1 cellular context compared by ENCODE assay signal in the genomic region with DNA sequence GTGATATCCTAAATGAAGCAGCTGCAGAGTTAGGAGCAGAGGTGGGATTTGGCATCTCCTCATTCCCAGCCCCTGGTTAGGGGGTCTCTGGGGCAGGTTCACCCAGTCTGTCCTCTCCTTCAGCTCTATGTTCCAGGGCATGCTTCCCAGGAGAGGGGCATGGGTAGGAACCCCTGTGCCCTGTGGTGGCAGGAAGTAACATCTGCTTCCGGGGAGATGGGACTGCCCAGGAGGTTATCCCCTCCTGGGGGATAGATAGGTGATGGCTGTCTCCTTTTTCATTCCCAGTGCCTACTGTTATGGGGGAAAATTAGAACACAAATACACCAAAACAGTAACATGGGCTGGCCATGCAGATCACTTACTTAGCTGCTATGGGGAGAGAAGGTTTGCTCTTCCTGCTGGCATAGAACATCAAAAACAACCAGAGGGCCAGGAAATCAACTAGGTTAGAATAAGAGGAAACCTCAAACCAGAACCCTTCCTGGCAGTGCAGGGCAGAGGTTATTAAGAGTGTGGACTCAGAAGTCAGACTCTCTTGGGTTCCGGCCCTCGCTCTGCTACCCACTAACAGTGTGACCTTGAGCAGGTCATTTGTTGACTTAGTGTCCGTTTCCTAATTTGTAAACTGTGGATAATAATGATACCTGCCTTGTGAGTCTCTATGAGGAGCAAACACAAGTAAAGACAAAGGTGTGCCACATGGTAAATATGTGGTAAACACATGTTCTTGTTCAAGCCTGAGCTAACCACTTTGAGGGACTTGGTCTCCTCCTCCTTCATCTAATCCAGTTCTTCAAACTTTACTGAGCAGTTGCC.
TF ChIP-seq lines count a peak whose summit lies in the region.

No MANE protein-coding gene starts in this region.

TF ChIP-seq in HepG2, 621 proteins besides CTCF, POLR2A, EP300 and RAD21 (continued from another document):
- TF ChIP-seq ZNF660 (CRISPR knock-in tag; IDR thresholded peaks at IDR 0.05; ENCODE audit: borderline replicate concordance, low read depth) (no peak), MYC (CRISPR knock-in tag; IDR thresholded peaks at IDR 0.05; ENCODE audit: borderline replicate concordance) (no peak), ZNF550 (CRISPR knock-in tag; IDR thresholded peaks at IDR 0.05; ENCODE audit: borderline replicate concordance) (no peak), MTF2 (CRISPR knock-in tag; IDR thresholded peaks at IDR 0.05; ENCODE audit: borderline replicate concordance) (no peak), ZKSCAN8 (CRISPR knock-in tag; IDR thresholded peaks at IDR 0.05; ENCODE audit: borderline replicate concordance) (no peak), SCMH1 (CRISPR knock-in tag; IDR thresholded peaks at IDR 0.05; ENCODE audit: borderline replicate concordance) (no peak), PAF1 (CRISPR knock-in tag; IDR thresholded peaks at IDR 0.05) (no peak), ZSCAN20 (CRISPR knock-in tag; IDR thresholded peaks at IDR 0.05; ENCODE audit: borderline replicate concordance) (no peak), NKX3-1 (CRISPR knock-in tag; IDR thresholded peaks at IDR 0.05) (no peak), U2AF1 (optimal IDR thresholded peaks at IDR 0.05; ENCODE audit: low read depth, low read length) (no peak), POGZ (CRISPR knock-in tag; IDR thresholded peaks at IDR 0.05) (no peak), HNF4A (CRISPR knock-in tag; IDR thresholded peaks at IDR 0.05) (0 out of 2 replicates have a peak, but pooled peaks have one; percentile 12), ZNF674 (CRISPR knock-in tag; IDR thresholded peaks at IDR 0.05; ENCODE audit: low read depth) (no peak), ZNF841 (CRISPR knock-in tag; IDR thresholded peaks at IDR 0.05; ENCODE audit: borderline replicate concordance) (no peak), SOX13 (IDR thresholded peaks at IDR 0.05) (no peak), SOX13 (CRISPR knock-in tag; conservative IDR thresholded peaks at IDR 0.05 in 1 of 2, IDR thresholded peaks at IDR 0.05 in 1 of 2) (peak in 1 of 2 experiments; percentile 54; a peak in 1 of 4 replicates), ZNF598 (CRISPR knock-in tag; IDR thresholded peaks at IDR 0.05; ENCODE audit: borderline replicate concordance) (no peak), ZNF232 (CRISPR knock-in tag; IDR thresholded peaks at IDR 0.05; ENCODE audit: borderline replicate concordance) (no peak), NCOA5 (CRISPR knock-in tag; IDR thresholded peaks at IDR 0.05) (no peak), SAFB2 (CRISPR knock-in tag; IDR thresholded peaks at IDR 0.05; ENCODE audit: borderline replicate concordance, low read depth) (no peak), RELA (CRISPR knock-in tag; IDR thresholded peaks at IDR 0.05) (no peak), MATR3 (CRISPR knock-in tag; IDR thresholded peaks at IDR 0.05) (no peak), STAT5B (CRISPR knock-in tag; IDR thresholded peaks at IDR 0.05) (no peak), ZNF644 (CRISPR knock-in tag; IDR thresholded peaks at IDR 0.05; ENCODE audit: low read depth) (no peak), ZNF207 (IDR thresholded peaks at IDR 0.05; ENCODE audit: borderline replicate concordance) (no peak), ZNF468 (CRISPR knock-in tag; IDR thresholded peaks at IDR 0.05) (no peak), ZNF274 (CRISPR knock-in tag; IDR thresholded peaks at IDR 0.05) (no peak), FOXA3 (CRISPR knock-in tag; IDR thresholded peaks at IDR 0.05) (peak; percentile 69), ZNF761 (CRISPR knock-in tag; conservative IDR thresholded peaks at IDR 0.05) (no peak), ZNF44 (CRISPR knock-in tag; IDR thresholded peaks at IDR 0.05) (no peak), SMYD3 (CRISPR knock-in tag; IDR thresholded peaks at IDR 0.05) (no peak), HNRNPL (IDR thresholded peaks at IDR 0.05; ENCODE audit: low read depth, low read length) (no peak), BRD4 (CRISPR knock-in tag; IDR thresholded peaks at IDR 0.05) (no peak), ZKSCAN1 (IDR thresholded peaks at IDR 0.05; ENCODE audit: low read length) (no peak), SOX6 (IDR thresholded peaks at IDR 0.05) (no peak), SOX6 (CRISPR knock-in tag; IDR thresholded peaks at IDR 0.05) (peak; percentile 42), ZFP90 (CRISPR knock-in tag; IDR thresholded peaks at IDR 0.05; ENCODE audit: borderline replicate concordance) (no peak), REXO4 (CRISPR knock-in tag; IDR thresholded peaks at IDR 0.05; ENCODE audit: borderline replicate concordance) (no peak), ZBTB7B (CRISPR knock-in tag; IDR thresholded peaks at IDR 0.05) (no peak)
- TF ChIP-seq, protein P1, sequence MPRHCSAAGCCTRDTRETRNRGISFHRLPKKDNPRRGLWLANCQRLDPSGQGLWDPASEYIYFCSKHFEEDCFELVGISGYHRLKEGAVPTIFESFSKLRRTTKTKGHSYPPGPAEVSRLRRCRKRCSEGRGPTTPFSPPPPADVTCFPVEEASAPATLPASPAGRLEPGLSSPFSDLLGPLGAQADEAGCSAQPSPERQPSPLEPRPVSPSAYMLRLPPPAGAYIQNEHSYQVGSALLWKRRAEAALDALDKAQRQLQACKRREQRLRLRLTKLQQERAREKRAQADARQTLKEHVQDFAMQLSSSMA (CRISPR knock-in tag; IDR thresholded peaks at IDR 0.05): no peak
- TF ChIP-seq, protein P2, sequence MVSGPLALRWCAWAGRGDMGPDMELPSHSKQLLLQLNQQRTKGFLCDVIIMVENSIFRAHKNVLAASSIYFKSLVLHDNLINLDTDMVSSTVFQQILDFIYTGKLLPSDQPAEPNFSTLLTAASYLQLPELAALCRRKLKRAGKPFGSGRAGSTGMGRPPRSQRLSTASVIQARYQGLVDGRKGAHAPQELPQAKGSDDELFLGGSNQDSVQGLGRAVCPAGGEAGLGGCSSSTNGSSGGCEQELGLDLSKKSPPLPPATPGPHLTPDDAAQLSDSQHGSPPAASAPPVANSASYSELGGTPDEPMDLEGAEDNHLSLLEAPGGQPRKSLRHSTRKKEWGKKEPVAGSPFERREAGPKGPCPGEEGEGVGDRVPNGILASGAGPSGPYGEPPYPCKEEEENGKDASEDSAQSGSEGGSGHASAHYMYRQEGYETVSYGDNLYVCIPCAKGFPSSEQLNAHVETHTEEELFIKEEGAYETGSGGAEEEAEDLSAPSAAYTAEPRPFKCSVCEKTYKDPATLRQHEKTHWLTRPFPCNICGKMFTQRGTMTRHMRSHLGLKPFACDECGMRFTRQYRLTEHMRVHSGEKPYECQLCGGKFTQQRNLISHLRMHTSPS (CRISPR knock-in tag; IDR thresholded peaks at IDR 0.05; ENCODE audit: low read depth): no peak
- TF ChIP-seq, protein P3, sequence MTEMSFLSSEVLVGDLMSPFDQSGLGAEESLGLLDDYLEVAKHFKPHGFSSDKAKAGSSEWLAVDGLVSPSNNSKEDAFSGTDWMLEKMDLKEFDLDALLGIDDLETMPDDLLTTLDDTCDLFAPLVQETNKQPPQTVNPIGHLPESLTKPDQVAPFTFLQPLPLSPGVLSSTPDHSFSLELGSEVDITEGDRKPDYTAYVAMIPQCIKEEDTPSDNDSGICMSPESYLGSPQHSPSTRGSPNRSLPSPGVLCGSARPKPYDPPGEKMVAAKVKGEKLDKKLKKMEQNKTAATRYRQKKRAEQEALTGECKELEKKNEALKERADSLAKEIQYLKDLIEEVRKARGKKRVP (CRISPR knock-in tag; IDR thresholded peaks at IDR 0.05): no peak
- TF ChIP-seq, protein P4, sequence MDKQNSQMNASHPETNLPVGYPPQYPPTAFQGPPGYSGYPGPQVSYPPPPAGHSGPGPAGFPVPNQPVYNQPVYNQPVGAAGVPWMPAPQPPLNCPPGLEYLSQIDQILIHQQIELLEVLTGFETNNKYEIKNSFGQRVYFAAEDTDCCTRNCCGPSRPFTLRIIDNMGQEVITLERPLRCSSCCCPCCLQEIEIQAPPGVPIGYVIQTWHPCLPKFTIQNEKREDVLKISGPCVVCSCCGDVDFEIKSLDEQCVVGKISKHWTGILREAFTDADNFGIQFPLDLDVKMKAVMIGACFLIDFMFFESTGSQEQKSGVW (CRISPR knock-in tag; IDR thresholded peaks at IDR 0.05; ENCODE audit: borderline replicate concordance): no peak
- TF ChIP-seq, protein P5, sequence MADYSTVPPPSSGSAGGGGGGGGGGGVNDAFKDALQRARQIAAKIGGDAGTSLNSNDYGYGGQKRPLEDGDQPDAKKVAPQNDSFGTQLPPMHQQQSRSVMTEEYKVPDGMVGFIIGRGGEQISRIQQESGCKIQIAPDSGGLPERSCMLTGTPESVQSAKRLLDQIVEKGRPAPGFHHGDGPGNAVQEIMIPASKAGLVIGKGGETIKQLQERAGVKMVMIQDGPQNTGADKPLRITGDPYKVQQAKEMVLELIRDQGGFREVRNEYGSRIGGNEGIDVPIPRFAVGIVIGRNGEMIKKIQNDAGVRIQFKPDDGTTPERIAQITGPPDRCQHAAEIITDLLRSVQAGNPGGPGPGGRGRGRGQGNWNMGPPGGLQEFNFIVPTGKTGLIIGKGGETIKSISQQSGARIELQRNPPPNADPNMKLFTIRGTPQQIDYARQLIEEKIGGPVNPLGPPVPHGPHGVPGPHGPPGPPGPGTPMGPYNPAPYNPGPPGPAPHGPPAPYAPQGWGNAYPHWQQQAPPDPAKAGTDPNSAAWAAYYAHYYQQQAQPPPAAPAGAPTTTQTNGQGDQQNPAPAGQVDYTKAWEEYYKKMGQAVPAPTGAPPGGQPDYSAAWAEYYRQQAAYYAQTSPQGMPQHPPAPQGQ (CRISPR knock-in tag; IDR thresholded peaks at IDR 0.05; ENCODE audit: borderline replicate concordance): no peak
- TF ChIP-seq, protein P6, sequence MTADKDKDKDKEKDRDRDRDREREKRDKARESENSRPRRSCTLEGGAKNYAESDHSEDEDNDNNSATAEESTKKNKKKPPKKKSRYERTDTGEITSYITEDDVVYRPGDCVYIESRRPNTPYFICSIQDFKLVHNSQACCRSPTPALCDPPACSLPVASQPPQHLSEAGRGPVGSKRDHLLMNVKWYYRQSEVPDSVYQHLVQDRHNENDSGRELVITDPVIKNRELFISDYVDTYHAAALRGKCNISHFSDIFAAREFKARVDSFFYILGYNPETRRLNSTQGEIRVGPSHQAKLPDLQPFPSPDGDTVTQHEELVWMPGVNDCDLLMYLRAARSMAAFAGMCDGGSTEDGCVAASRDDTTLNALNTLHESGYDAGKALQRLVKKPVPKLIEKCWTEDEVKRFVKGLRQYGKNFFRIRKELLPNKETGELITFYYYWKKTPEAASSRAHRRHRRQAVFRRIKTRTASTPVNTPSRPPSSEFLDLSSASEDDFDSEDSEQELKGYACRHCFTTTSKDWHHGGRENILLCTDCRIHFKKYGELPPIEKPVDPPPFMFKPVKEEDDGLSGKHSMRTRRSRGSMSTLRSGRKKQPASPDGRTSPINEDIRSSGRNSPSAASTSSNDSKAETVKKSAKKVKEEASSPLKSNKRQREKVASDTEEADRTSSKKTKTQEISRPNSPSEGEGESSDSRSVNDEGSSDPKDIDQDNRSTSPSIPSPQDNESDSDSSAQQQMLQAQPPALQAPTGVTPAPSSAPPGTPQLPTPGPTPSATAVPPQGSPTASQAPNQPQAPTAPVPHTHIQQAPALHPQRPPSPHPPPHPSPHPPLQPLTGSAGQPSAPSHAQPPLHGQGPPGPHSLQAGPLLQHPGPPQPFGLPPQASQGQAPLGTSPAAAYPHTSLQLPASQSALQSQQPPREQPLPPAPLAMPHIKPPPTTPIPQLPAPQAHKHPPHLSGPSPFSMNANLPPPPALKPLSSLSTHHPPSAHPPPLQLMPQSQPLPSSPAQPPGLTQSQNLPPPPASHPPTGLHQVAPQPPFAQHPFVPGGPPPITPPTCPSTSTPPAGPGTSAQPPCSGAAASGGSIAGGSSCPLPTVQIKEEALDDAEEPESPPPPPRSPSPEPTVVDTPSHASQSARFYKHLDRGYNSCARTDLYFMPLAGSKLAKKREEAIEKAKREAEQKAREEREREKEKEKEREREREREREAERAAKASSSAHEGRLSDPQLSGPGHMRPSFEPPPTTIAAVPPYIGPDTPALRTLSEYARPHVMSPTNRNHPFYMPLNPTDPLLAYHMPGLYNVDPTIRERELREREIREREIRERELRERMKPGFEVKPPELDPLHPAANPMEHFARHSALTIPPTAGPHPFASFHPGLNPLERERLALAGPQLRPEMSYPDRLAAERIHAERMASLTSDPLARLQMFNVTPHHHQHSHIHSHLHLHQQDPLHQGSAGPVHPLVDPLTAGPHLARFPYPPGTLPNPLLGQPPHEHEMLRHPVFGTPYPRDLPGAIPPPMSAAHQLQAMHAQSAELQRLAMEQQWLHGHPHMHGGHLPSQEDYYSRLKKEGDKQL (CRISPR knock-in tag; IDR thresholded peaks at IDR 0.05; ENCODE audit: low read depth): no peak
- TF ChIP-seq, protein P7, sequence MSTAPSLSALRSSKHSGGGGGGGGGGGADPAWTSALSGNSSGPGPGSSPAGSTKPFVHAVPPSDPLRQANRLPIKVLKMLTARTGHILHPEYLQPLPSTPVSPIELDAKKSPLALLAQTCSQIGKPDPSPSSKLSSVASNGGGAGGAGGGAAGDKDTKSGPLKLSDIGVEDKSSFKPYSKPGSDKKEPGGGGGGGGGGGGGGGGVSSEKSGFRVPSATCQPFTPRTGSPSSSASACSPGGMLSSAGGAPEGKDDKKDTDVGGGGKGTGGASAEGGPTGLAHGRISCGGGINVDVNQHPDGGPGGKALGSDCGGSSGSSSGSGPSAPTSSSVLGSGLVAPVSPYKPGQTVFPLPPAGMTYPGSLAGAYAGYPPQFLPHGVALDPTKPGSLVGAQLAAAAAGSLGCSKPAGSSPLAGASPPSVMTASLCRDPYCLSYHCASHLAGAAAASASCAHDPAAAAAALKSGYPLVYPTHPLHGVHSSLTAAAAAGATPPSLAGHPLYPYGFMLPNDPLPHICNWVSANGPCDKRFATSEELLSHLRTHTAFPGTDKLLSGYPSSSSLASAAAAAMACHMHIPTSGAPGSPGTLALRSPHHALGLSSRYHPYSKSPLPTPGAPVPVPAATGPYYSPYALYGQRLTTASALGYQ (CRISPR knock-in tag; IDR thresholded peaks at IDR 0.05): no peak
